23 cellular contexts compared by ENCODE assay signal in genomic region chr14:105842105-105842504, GRCh38.
A peak's percentile ranks its signal among the peaks of the same experiment; 100 is the strongest.
DNase-seq lines count a peak whose midpoint lies in the region; ATAC-seq and TF ChIP-seq lines count a peak whose summit lies in the region.
"Had no signal": no experiment of that assay in that cellular context is flagged by ENCODE, and none has a peak within 500 bp of the region (broad histone marks: within the 10 kb centered on the region; RNA-seq: fewer than 3 reads in every experiment).

No MANE protein-coding gene starts in this region.

- H3K27me3 Mint-ChIP-seq in activated B cell treated with CpG ODN at 0.5 μM for 24 hours (no peaks in the 10 kb centered on the region), memory B cell (no peaks in the 10 kb centered on the region)

- H3F3A ChIP-seq in MM.1S (ENCODE audit: insufficient read depth, low read length): no peaks in the 10 kb centered on the region

- ATAC-seq in activated B cell treated with CpG ODN at 0.5 μM for 24 hours (ENCODE audit: low read depth) (no peak), memory B cell (ENCODE audit: low read depth) (no peak), GM21526 (IDR thresholded peaks at IDR 0.05; ENCODE audit: low FRiP score, unreplicated experiment) (no peak)

- H2AFZ ChIP-seq in MM.1S (ENCODE audit: low read length): no peak overlapping the region

- TF ChIP-seq POLR2A in tibial nerve (IDR thresholded peaks at IDR 0.05): no peak

- H3K4me1 Mint-ChIP-seq in activated B cell treated with CpG ODN at 0.5 μM for 24 hours: peaks cover 20% of the 10 kb centered on the region
- H3K4me1 Mint-ChIP-seq in memory B cell: peaks cover 11% of the 10 kb centered on the region
- H3K4me1 Mint-ChIP-seq: CD8-positive, alpha-beta memory T cell had no signal

- no peaks in the 10 kb centered on the region for H3K9me2 ChIP-seq in MM.1S (replicated peaks; ENCODE audit: insufficient read depth, low read length)

- H3K4me3 ChIP-seq in MM.1S (ENCODE audit: low read length) (no peak overlapping the region), tibial nerve (no peak overlapping the region)
- H3K4me3 ChIP-seq: SK-N-MC had no signal

- H3K36me3 ChIP-seq in MM.1S (replicated peaks; ENCODE audit: insufficient read depth, low read length): no peaks in the 10 kb centered on the region
- no peaks in the 10 kb centered on the region for H3K36me3 ChIP-seq in tibial nerve

- TF ChIP-seq CTCF in activated B cell treated with CpG ODN at 0.5 μM for 24 hours (IDR thresholded peaks at IDR 0.05): no peak
- no peak for TF ChIP-seq CTCF in MM.1S (IDR thresholded peaks at IDR 0.05; ENCODE audit: low read length)
- no peak for TF ChIP-seq CTCF in tibial nerve (IDR thresholded peaks at IDR 0.05)

- no peak overlapping the region for H3K4me3 Mint-ChIP-seq in activated B cell treated with CpG ODN at 0.5 μM for 24 hours
- H3K4me3 Mint-ChIP-seq in memory B cell: no peak overlapping the region
- H3K4me3 Mint-ChIP-seq: CD8-positive, alpha-beta memory T cell had no signal

- no peak for TF ChIP-seq EP300 in tibial nerve (IDR thresholded peaks at IDR 0.05)

- H3K9me3 ChIP-seq in MM.1S (replicated peaks; ENCODE audit: insufficient read depth, low read length) (no peaks in the 10 kb centered on the region), tibial nerve (peaks cover 0 to 3% (median 0%) of the 10 kb centered on the region in 4 donors)

- no peaks in the 10 kb centered on the region for H4K20me1 ChIP-seq in MM.1S (ENCODE audit: insufficient read depth, low read length)

- H3K4me2 ChIP-seq in MM.1S (ENCODE audit: low read depth, low read length): no peak overlapping the region

- H3K9me3 Mint-ChIP-seq in activated B cell treated with CpG ODN at 0.5 μM for 24 hours (no peaks in the 10 kb centered on the region), memory B cell (no peaks in the 10 kb centered on the region)
- H3K9me3 Mint-ChIP-seq: CD8-positive, alpha-beta memory T cell had no signal

- POLR2A ChIA-PET in activated B cell treated with CpG ODN at 0.5 μM for 24 hours (lab: Charles Lee): interaction anchor here (0.6 to 3.5 kb wide), 7 partner anchors 9 to 989 kb away, joined by 3 to 14 read pairs (median 9); no protein-coding TSS in a partner anchor

- no peak overlapping the region for H3K27ac ChIP-seq in MM.1S (ENCODE audit: low read length)
- no peak overlapping the region for H3K27ac ChIP-seq in tibial nerve
- H3K27ac ChIP-seq: C4-2B, RWPE1, SK-N-MC had no signal

- H3K27ac Mint-ChIP-seq in activated B cell treated with CpG ODN at 0.5 μM for 24 hours (peak overlapping the region; percentile 57), memory B cell (peak overlapping the region; percentile 9)

- WGBS in tibial nerve, 2 donors: 68 to 75% methylated on average over 4 of the region's 4 CpGs

- H3K4me1 ChIP-seq in MM.1S (ENCODE audit: low read length): no peaks in the 10 kb centered on the region
- H3K4me1 ChIP-seq in tibial nerve: no peaks in the 10 kb centered on the region

- peak; percentile 76 for DNase-seq in NCI-H2171 treated with DMSO at 0.1 percent for 48 hours (lab: John Stamatoyannopoulos, UW)
- DNase-seq in NCI-H2171 (lab: John Stamatoyannopoulos, UW): no peak
- DNase-seq in activated B cell treated with CpG ODN at 0.5 μM for 24 hours: no peak
- no peak for DNase-seq in memory B cell (ENCODE audit: low spot score in 2 of 2)
- DNase-seq in MM.1S: no peak
- no peak for DNase-seq in tibial nerve (ENCODE audit: low spot score in 2 of 2)
- DNase-seq: 8988T; Calu3; CD8-positive, alpha-beta memory T cell; DND-41; Kasumi-1; NCI-H1417; NCI-H187 treated with DMSO at 0.1 percent for 48 hours; NCI-H2107; NCI-H2227 treated with DMSO at 0.1 percent for 48 hours; NCI-H510A; NCI-H748 treated with DMSO at 0.1 percent for 48 hours; SHP77 treated with DMSO at 0.1 percent for 48 hours; SW 1271 had no signal

- H3K9ac ChIP-seq in MM.1S (ENCODE audit: low read length): no peak overlapping the region

- intact Hi-C loops in activated B cell treated with CpG ODN at 0.5 μM for 24 hours (cut with micrococcal nuclease): no loop called here

- H3K79me2 ChIP-seq in MM.1S (ENCODE audit: low read length): no peaks in the 10 kb centered on the region

- H3K27me3 ChIP-seq in MM.1S (replicated peaks; ENCODE audit: insufficient read depth, low read length) (no peaks in the 10 kb centered on the region), tibial nerve (no peaks in the 10 kb centered on the region)

- H3K36me3 Mint-ChIP-seq in activated B cell treated with CpG ODN at 0.5 μM for 24 hours (ENCODE audit: low read depth): peaks cover 69% of the 10 kb centered on the region
- H3K36me3 Mint-ChIP-seq in memory B cell: peaks cover 20% of the 10 kb centered on the region
- H3K36me3 Mint-ChIP-seq: CD8-positive, alpha-beta memory T cell had no signal

- CTCF ChIA-PET in activated B cell treated with CpG ODN at 0.5 μM for 24 hours (lab: Charles Lee): no interaction called here
